In the genomic region with DNA sequence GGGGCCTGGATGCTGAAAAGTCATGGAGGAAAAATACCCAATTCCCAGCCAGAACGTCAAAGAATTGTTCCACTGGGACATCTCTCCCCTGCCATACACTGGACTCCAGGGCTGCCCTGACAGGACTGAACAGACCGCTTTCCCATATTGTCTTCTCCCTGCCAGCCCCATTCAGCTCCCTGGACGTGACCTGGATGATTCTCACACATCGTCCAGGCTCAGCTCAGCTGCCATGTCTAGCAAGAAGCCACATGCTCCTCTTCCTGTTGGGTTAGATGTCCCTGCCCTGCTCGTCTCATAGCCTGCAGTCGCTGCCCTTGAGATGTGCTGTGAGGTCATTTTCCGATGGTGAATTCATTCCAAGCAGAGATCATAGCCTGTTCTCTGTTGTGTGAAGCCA, we compare ENCODE assay signal across 25 cellular contexts. TPM values are rescaled to one million over a fixed set of nuclear protein-coding genes. Genes with fewer than 3 reads are reported as not detected.
DNase-seq lines count a peak whose midpoint lies in the region; ATAC-seq and TF ChIP-seq lines count a peak whose summit lies in the region.
"Had no signal": no experiment of that assay in that cellular context is flagged by ENCODE, and none has a peak within 500 bp of the region (broad histone marks: within the 10 kb centered on the region; RNA-seq: fewer than 3 reads in every experiment).

No MANE protein-coding gene starts in this region.

- no peak overlapping the region for H4K91ac ChIP-seq in neuronal stem cell (ENCODE audit: low read depth, low read length, poor library complexity)

- H3K4me1 Mint-ChIP-seq in endodermal cell, result peaks cover 4% of the 10 kb centered on the region
- H3K4me1 Mint-ChIP-seq: CD8-positive, alpha-beta memory T cell; GM23338; H9 had no signal

- ATAC-seq in left ventricle myocardium superior, result peak; percentile 21
- no peak for ATAC-seq in left cardiac atrium
- ATAC-seq: A549, GM23338 had no signal

- H3K36me3 ChIP-seq in endodermal cell (ENCODE audit: control insufficient read depth, insufficient read depth, low read length) (no peaks in the 10 kb centered on the region), neuronal stem cell (replicated peaks in 1 of 2; ENCODE audit: control insufficient read depth in 2 of 2, insufficient read depth in 2 of 2, low read length in 2 of 2) (no peaks in the 10 kb centered on the region)
- H3K36me3 ChIP-seq: BE2C; BLaER1 treated with 17β-estradiol and CSF1 and Interleukin-3, amounts not matched to agents 10 nM and 100 nM had no signal

- H2AFZ ChIP-seq in neuronal stem cell (ENCODE audit: low read length), result no peak overlapping the region
- H2AFZ ChIP-seq: GM23338 had no signal

- no peak overlapping the region for H2BK5ac ChIP-seq in neuronal stem cell (ENCODE audit: low read length)

- no peak overlapping the region for H2BK15ac ChIP-seq in neuronal stem cell (ENCODE audit: low read length)

- H3K27me3 Mint-ChIP-seq in endodermal cell (ENCODE audit: insufficient read depth), result no peaks in the 10 kb centered on the region
- H3K27me3 Mint-ChIP-seq: CD4-positive, alpha-beta T cell had no signal

- H3K14ac ChIP-seq in neuronal stem cell (ENCODE audit: low read length), result no peak overlapping the region

- DNase-seq in left ventricle myocardium superior (no peak), left cardiac atrium (no peak), endodermal cell (peak; percentile 33), neuronal stem cell (ENCODE audit: low spot score) (no peak), NCI-H2081 (lab: John Stamatoyannopoulos, UW) (no peak), substantia nigra (lab: John Stamatoyannopoulos, UW) (no peak)
- no peak for DNase-seq in stimulated activated CD4-positive, alpha-beta T cell treated with anti-CD3 and anti-CD28 coated beads, Interleukin-2, amount 100 ng/mL, for 24 hours
- DNase-seq: 8988T; ACHN; AML-193; BE2C; CD4-positive, alpha-beta T cell; CD8-positive, alpha-beta memory T cell; DMS 273 treated with DMSO at 0.1 percent for 48 hours; DMS53; DMS79 treated with DMSO at 0.1 percent for 48 hours; GF-D8; H9 had no signal

- H3K4me3 ChIP-seq in endodermal cell (ENCODE audit: low read length) (no peak overlapping the region), neuronal stem cell (ENCODE audit: low read length in 2 of 2) (no peak overlapping the region)
- H3K4me3 ChIP-seq: A549; BLaER1 treated with 17β-estradiol and CSF1 and Interleukin-3, amounts not matched to agents 10 nM and 100 nM; GM23338 had no signal

- H3K4me1 ChIP-seq in endodermal cell (ENCODE audit: control insufficient read depth, insufficient read depth, low read length) (no peaks in the 10 kb centered on the region), neuronal stem cell (ENCODE audit: control insufficient read depth in 2 of 2, insufficient read depth in 1 of 2, low read depth in 1 of 2, low read length in 2 of 2) (no peaks in the 10 kb centered on the region)
- H3K4me1 ChIP-seq: BE2C had no signal

- no peak overlapping the region for H3K18ac ChIP-seq in neuronal stem cell (ENCODE audit: low read length)

- no peak overlapping the region for H4K8ac ChIP-seq in neuronal stem cell (ENCODE audit: low read depth, low read length)

- H3K9me3 ChIP-seq in endodermal cell (ENCODE audit: control insufficient read depth, low read length) (no peaks in the 10 kb centered on the region), neuronal stem cell (replicated peaks in 1 of 2; ENCODE audit: control insufficient read depth in 2 of 2, insufficient read depth in 1 of 2, low read depth in 1 of 2, low read length in 2 of 2) (no peaks in the 10 kb centered on the region)
- H3K9me3 ChIP-seq: A549; BE2C; BLaER1 treated with 17β-estradiol and CSF1 and Interleukin-3, amounts not matched to agents 10 nM and 100 nM had no signal

- no peak overlapping the region for H2BK120ac ChIP-seq in neuronal stem cell (ENCODE audit: low read depth, low read length)

- H3K27me3 ChIP-seq in endodermal cell (ENCODE audit: control insufficient read depth, insufficient read depth, low read length, poor library complexity, severe bottlenecking) (no peaks in the 10 kb centered on the region), neuronal stem cell (ENCODE audit: control insufficient read depth in 3 of 3, insufficient read depth in 3 of 3, low read depth in 1 of 3, low read length in 3 of 3) (no peaks in the 10 kb centered on the region)
- H3K27me3 ChIP-seq: BE2C; BLaER1 treated with 17β-estradiol and CSF1 and Interleukin-3, amounts not matched to agents 10 nM and 100 nM had no signal

- H3K9ac ChIP-seq in endodermal cell (ENCODE audit: extremely low read depth, low read length, poor library complexity, severe bottlenecking) (no peak overlapping the region), neuronal stem cell (ENCODE audit: low read depth, low read length, poor library complexity) (no peak overlapping the region)
- H3K9ac ChIP-seq: BLaER1 treated with 17β-estradiol and CSF1 and Interleukin-3, amounts not matched to agents 10 nM and 100 nM had no signal

- no peak overlapping the region for H3K4me3 Mint-ChIP-seq in endodermal cell
- H3K4me3 Mint-ChIP-seq: CD14-positive monocyte; CD4-positive, alpha-beta T cell; CD8-positive, alpha-beta memory T cell; GM23338; H9 had no signal

- no peak overlapping the region for H3K4ac ChIP-seq in neuronal stem cell (ENCODE audit: low read length)

- WGBS in endodermal cell (ENCODE audit: insufficient coverage in 1 of 2, insufficient read length in 1 of 2), 2 experiments, result 93 to 96% methylated on average over 7 of the region's 7 CpGs
- WGBS in neuronal stem cell (ENCODE audit: extremely low coverage in 2 of 2, insufficient read length in 2 of 2, insufficient replicate concordance in 1 of 2), 2 donors, result no CpG with 5 or more reads among the region's 7 CpGs

- peak overlapping the region; percentile 7 for H2AK5ac ChIP-seq in neuronal stem cell (ENCODE audit: low read depth, low read length)

- no peak overlapping the region for H2BK12ac ChIP-seq in neuronal stem cell (ENCODE audit: low read length)

- no peak overlapping the region for H3K4me2 ChIP-seq in neuronal stem cell (ENCODE audit: insufficient read depth, low read length, poor library complexity, severe bottlenecking)
- H3K4me2 ChIP-seq: A549; BLaER1 treated with 17β-estradiol and CSF1 and Interleukin-3, amounts not matched to agents 10 nM and 100 nM; GM23338 had no signal

- no peaks in the 10 kb centered on the region for H3K36me3 Mint-ChIP-seq in endodermal cell (ENCODE audit: low read depth)
- H3K36me3 Mint-ChIP-seq: CD14-positive monocyte; CD8-positive, alpha-beta memory T cell had no signal

- intact Hi-C loops in left ventricle myocardium superior (cut with micrococcal nuclease), result no loop called here
- intact Hi-C loops in left cardiac atrium (cut with DNase I), result no loop called here

- H3K23ac ChIP-seq in neuronal stem cell (ENCODE audit: low read depth, low read length, poor library complexity), result no peak overlapping the region

- no peak for TF ChIP-seq CTCF in endodermal cell (conservative IDR thresholded peaks at IDR 0.05)

- H3K9me3 Mint-ChIP-seq in endodermal cell, result no peaks in the 10 kb centered on the region
- H3K9me3 Mint-ChIP-seq: CD4-positive, alpha-beta T cell; CD8-positive, alpha-beta memory T cell; GM23338 had no signal

- H3K27ac ChIP-seq in endodermal cell (ENCODE audit: low read depth, low read length) (no peak overlapping the region), neuronal stem cell (replicated peaks; ENCODE audit: low read length) (no peak overlapping the region), substantia nigra (ENCODE audit: low read depth, low read length, poor library complexity, severe bottlenecking) (no peak overlapping the region)
- H3K27ac ChIP-seq: A549; BLaER1 treated with 17β-estradiol and CSF1 and Interleukin-3, amounts not matched to agents 10 nM and 100 nM had no signal

- no peaks in the 10 kb centered on the region for H3K79me1 ChIP-seq in neuronal stem cell (ENCODE audit: low read depth, low read length)

- no peak overlapping the region for H3K27ac Mint-ChIP-seq in endodermal cell
- H3K27ac Mint-ChIP-seq: CD4-positive, alpha-beta T cell; CD8-positive, alpha-beta memory T cell; GM23338; H9 had no signal

RNA-seq across cellular contexts. Expression of a gene that starts 37.4 kb away (rescaled TPM):
- total RNA-seq in left ventricle myocardium superior (not detected), left cardiac atrium (not detected), endodermal cell (1 to 10 TPM in 1 of 2 donors, under 1 TPM in 1; 0.44 to 3.5 TPM)
- polyA plus RNA-seq in endodermal cell (2013, experiment 1 of 2), result 0.18 TPM
- polyA plus RNA-seq in endodermal cell (2013, experiment 2 of 2), result 0.17 TPM
- polyA plus RNA-seq in neuronal stem cell (2013, experiment 1 of 2), result 0.03 TPM
- 0.03 TPM for polyA plus RNA-seq in neuronal stem cell (2013, experiment 2 of 2)
- total RNA-seq: CD8-positive, alpha-beta memory T cell; Daoy; G401; GM23338; H4; H9 had no signal
- polyA plus RNA-seq: A549; CD14-positive monocyte; CD8-positive, alpha-beta memory T cell; GM23338 had no signal
